1 cellular context compared by ENCODE assay signal in the genomic region with DNA sequence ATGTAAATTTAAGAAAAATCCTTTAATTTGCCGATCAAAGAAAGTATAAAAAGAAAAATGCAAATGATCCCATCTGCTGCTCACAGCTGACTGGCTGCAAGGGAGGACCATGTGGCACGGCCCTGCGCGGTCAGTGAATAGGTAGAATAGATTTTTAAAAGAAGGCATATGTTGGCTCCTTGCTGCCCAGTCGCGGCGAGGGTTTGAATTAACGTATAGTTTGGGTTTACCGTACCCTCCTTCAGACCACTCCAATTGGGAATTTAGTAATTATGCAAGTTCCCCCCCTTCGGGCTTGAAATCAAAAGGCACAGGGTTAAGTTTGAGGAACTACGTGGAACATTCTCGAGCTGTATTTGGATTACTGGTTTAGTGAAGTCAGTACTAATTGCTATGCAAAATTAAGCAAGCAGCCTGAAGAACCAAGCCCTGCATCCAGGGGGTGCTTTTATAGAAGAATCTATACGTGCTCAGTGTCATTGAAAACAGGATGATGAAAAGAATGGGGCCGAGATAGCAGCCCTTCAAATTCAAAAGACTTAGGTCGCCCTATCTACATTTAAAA.
A peak's percentile ranks its signal among the peaks of the same experiment; 100 is the strongest.
TF ChIP-seq lines count a peak whose summit lies in the region.

No MANE protein-coding gene starts in this region.

TF ChIP-seq in GM23338, 12 proteins besides CTCF, POLR2A, EP300 and RAD21 (continued from another document):
- TF ChIP-seq ZNF462 (CRISPR knock-in tag; IDR thresholded peaks at IDR 0.05) (no peak), STAT1 (IDR thresholded peaks at IDR 0.05; ENCODE audit: unreplicated experiment) (no peak), ZNF331 (CRISPR knock-in tag; IDR thresholded peaks at IDR 0.05; ENCODE audit: low read depth) (no peak), NANOG (IDR thresholded peaks at IDR 0.05; ENCODE audit: borderline replicate concordance) (peak; percentile 80), EZH2 (IDR thresholded peaks at IDR 0.05; ENCODE audit: low read depth, unreplicated experiment) (no peak)
